ENCODE assay signal across 27 cellular contexts in genomic region chr14:67935371-67935770, GRCh38.
"Had no signal": no experiment of that assay in that cellular context is flagged by ENCODE, and none has a peak within 500 bp of the region (broad histone marks: within the 10 kb centered on the region; RNA-seq: fewer than 3 reads in every experiment).

No MANE protein-coding gene starts in this region.

- H3K36me3 ChIP-seq: adrenal gland, esophagus squamous epithelium, heart right ventricle, left ventricle myocardium inferior, neural progenitor cell, right atrium auricular region, tibial nerve had no signal

- DNase-seq: activated CD4-positive, alpha-beta T cell treated with anti-CD3 and anti-CD28 coated beads for 1 hour; activated CD4-positive, alpha-beta T cell treated with anti-CD3 and anti-CD28 coated beads, Interleukin-2, amount 50 U/mL, for 1 hour; activated CD8-positive, alpha-beta T cell treated with anti-CD3 and anti-CD28 coated beads, Interleukin-2, amount 10 ng/mL, durations not matched to agents 7 days and 5 days; activated effector memory CD4-positive, alpha-beta T cell treated with Interleukin-2 at 50 U/mL for 16 hours; activated naive CD4-positive, alpha-beta T cell treated with Interleukin-2 at 50 U/mL for 16 hours; adrenal gland; aorta; body of pancreas; dermis blood vessel endothelial cell; effector CD4-positive, alpha-beta T cell; esophagus squamous epithelium; foreskin melanocyte; heart right ventricle; islet precursor cell; left ventricle myocardium inferior; naive thymus-derived CD8-positive, alpha-beta T cell; occipital lobe; stimulated activated CD4-positive, alpha-beta T cell treated with anti-CD3 and anti-CD28 coated beads, Interleukin-15, amount 100 ng/mL, for 24 hours; stimulated activated naive CD4-positive, alpha-beta T cell; T-helper 9 cell had no signal

- H3K27ac ChIP-seq: adrenal gland, body of pancreas, parathyroid adenoma had no signal

- H3K27me3 Mint-ChIP-seq: activated naive CD8-positive, alpha-beta T cell; naive thymus-derived CD8-positive, alpha-beta T cell had no signal

- H3K4me3 Mint-ChIP-seq: activated CD8-positive, alpha-beta T cell treated with anti-CD3 and anti-CD28 coated beads, Interleukin-2, amount 10 ng/mL, durations not matched to agents 7 days and 5 days; activated naive CD8-positive, alpha-beta T cell; naive thymus-derived CD8-positive, alpha-beta T cell; neural progenitor cell; T-helper 1 cell treated with Interleukin-12 subunit alpha and Interleukin-12 subunit beta and Interleukin-4 antibody, amounts not matched to agents 30 μg/mL and 1 μg/mL, for 36 hours had no signal

- H3K4me1 ChIP-seq: parathyroid adenoma had no signal

- H3K9me3 ChIP-seq: body of pancreas had no signal

- H3K9ac ChIP-seq: neural progenitor cell, parathyroid adenoma had no signal

- H3K4me3 ChIP-seq: adrenal gland, body of pancreas, esophagus squamous epithelium, heart right ventricle, left ventricle myocardium inferior, lung, neural progenitor cell, right atrium auricular region, tibial nerve had no signal

- H3K27me3 ChIP-seq: adrenal gland, body of pancreas, esophagus squamous epithelium, heart right ventricle, neural progenitor cell, right atrium auricular region, tibial nerve had no signal

- H3K27ac Mint-ChIP-seq: activated CD8-positive, alpha-beta T cell treated with anti-CD3 and anti-CD28 coated beads, Interleukin-2, amount 10 ng/mL, durations not matched to agents 7 days and 5 days; activated naive CD8-positive, alpha-beta T cell; neural progenitor cell; T-helper 1 cell treated with Interleukin-12 subunit alpha and Interleukin-12 subunit beta and Interleukin-4 antibody, amounts not matched to agents 30 μg/mL and 1 μg/mL, for 36 hours had no signal
